16 cellular contexts compared by ENCODE assay signal in the genomic region with DNA sequence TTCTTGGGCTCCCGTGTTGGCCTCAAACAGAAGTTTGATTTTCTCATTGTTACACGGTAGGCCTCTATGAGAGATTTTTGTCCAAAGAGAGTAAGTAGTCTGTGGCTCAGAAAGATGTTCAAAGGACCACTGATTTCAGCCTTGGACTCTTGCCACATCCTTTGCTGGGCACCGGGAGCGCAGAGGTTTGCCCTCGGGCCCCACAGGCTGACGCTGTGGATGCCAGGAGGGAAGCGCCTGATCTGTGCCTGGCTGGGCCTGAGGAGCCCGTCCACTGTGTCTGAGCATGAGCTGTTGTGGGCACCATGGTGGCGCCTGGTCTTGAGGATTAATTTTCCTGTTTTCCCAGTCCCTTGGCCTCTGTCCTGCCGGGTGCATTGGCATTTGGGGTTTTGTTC. TPM values are rescaled to one million over a fixed set of nuclear protein-coding genes. Genes with fewer than 3 reads are reported as not detected.
DNase-seq lines count a peak whose midpoint lies in the region; ATAC-seq, FAIRE-seq and TF ChIP-seq lines count a peak whose summit lies in the region.
"Had no signal": no experiment of that assay in that cellular context is flagged by ENCODE, and none has a peak within 500 bp of the region (broad histone marks: within the 10 kb centered on the region; RNA-seq: fewer than 3 reads in every experiment).

No MANE protein-coding gene starts in this region.

- 0 out of 2 replicates have a peak overlapping the region, but pooled peaks have one; percentile 71 for H2BK5ac ChIP-seq in H1 (ENCODE audit: low read depth, low read length)

- 88 to 90% methylated on average over 10 of the region's 10 CpGs for WGBS in heart right ventricle, 2 donors
- 93% methylated on average over 10 of the region's 10 CpGs; no CpG with 5 or more reads in 1 of the 2 experiments for WGBS in H1 (ENCODE audit: extremely low coverage in 1 of 2, insufficient coverage in 1 of 2, insufficient read length in 1 of 2, insufficient replicate concordance in 2 of 2, low coverage in 1 of 2, low lambda C conversion rate in 2 of 2, missing lambda C conversion rate in 1 of 2), 2 experiments

- no peak for FAIRE-seq in H1 (lab: Jason Lieb, UNC)
- FAIRE-seq: GM19239, H54 had no signal

- peaks cover 3% of the 10 kb centered on the region for H3K23me2 ChIP-seq in H1 (ENCODE audit: low read depth, low read length)

- ATAC-seq in heart right ventricle (peak in 1 of 8 donors; percentile 25), gastrocnemius medialis (peak; percentile 7 to 13), HG03175 (IDR thresholded peaks at IDR 0.05; ENCODE audit: unreplicated experiment) (no peak)

- peaks cover 0 to 70% of the 10 kb centered on the region in 2 experiments; a peak in 2 of 4 replicates for H3K79me2 ChIP-seq in H1 (ENCODE audit: control insufficient read depth in 1 of 2, insufficient read depth in 2 of 2, low read length in 2 of 2)

- H3K27me3 ChIP-seq in heart right ventricle (no peaks in the 10 kb centered on the region), H1 (replicated peaks in 1 of 4; ENCODE audit: control insufficient read depth in 3 of 4, extremely low read depth in 1 of 4, insufficient read depth in 3 of 4, low read length in 3 of 4) (no peaks in the 10 kb centered on the region), gastrocnemius medialis (no peaks in the 10 kb centered on the region)
- H3K27me3 ChIP-seq: BLaER1 had no signal

- no peak overlapping the region for H3K9ac ChIP-seq in H1 (replicated peaks in 1 of 4; ENCODE audit: extremely low read depth in 1 of 4, low read depth in 3 of 4, low read length in 3 of 4)
- H3K9ac ChIP-seq: BLaER1 had no signal

- peaks cover 26% of the 10 kb centered on the region for H3K79me1 ChIP-seq in H1 (ENCODE audit: low read depth, low read length)

- intact Hi-C loops in heart right ventricle (cut with DNase I), result no loop called here
- intact Hi-C loops in cardiac septum (cut with DNase I), result no loop called here
- intact Hi-C loops in gastrocnemius medialis (cut with DNase I; ENCODE audit: low total_unique reads), result no loop called here

- DNase-seq in heart right ventricle (no peak), cardiac septum (ENCODE audit: low spot score) (no peak), H1 (ENCODE audit: low read depth in 1 of 2, low spot score in 2 of 2) (no peak), myocyte (ENCODE audit: low read depth) (peak; percentile 33), gastrocnemius medialis (peak in 1 of 2 donors; percentile 81), anterior cingulate cortex (lab: John Stamatoyannopoulos, UW) (no peak), occipital lobe (lab: John Stamatoyannopoulos, UW) (no peak)
- DNase-seq: 8988T; AML-193; CD8-positive, alpha-beta memory T cell; DMS53; GF-D8 had no signal

- TF ChIP-seq EP300 in H1 (IDR thresholded peaks at IDR 0.05; ENCODE audit: borderline replicate concordance in 1 of 2, low read depth in 2 of 2, low read length in 2 of 2), result no peak

- POLR2A ChIA-PET in H1 (lab: Charles Lee; ENCODE audit: partially characterized antibody), result interaction anchor here (1.2 kb wide), 1 partner anchor 79 kb away, joined by 3 read pairs; no protein-coding TSS in a partner anchor

- no peak overlapping the region for H3K14ac ChIP-seq in H1 (ENCODE audit: insufficient read length)

- no peak overlapping the region for H3K18ac ChIP-seq in H1 (ENCODE audit: extremely low read depth, low read length)

- H4K20me1 ChIP-seq in H1 (replicated peaks in 1 of 2; ENCODE audit: control insufficient read depth in 1 of 2, insufficient read depth in 2 of 2, low read length in 2 of 2), result peaks cover 5 to 13% of the 10 kb centered on the region in 2 experiments

- peaks cover 0 to 17% (median 6%) of the 10 kb centered on the region in 9 donors for H3K4me1 ChIP-seq in heart right ventricle
- peaks cover under 1 to 1% (median under 1%) of the 10 kb centered on the region in 4 experiments; a peak in 6 of 7 replicates for H3K4me1 ChIP-seq in H1 (replicated peaks in 1 of 4; ENCODE audit: control insufficient read depth in 3 of 4, insufficient read depth in 4 of 4, low read length in 3 of 4)
- peaks cover 56% of the 10 kb centered on the region in 2 donors for H3K4me1 ChIP-seq in gastrocnemius medialis
- H3K4me1 ChIP-seq: BLaER1 had no signal

- CTCF ChIA-PET in H1 (lab: Charles Lee; ENCODE audit: partially characterized antibody), result interaction anchor here (0.8 kb wide), 1 partner anchor 233 kb away, joined by 3 read pairs; no protein-coding TSS in a partner anchor

- H3K9me3 ChIP-seq in heart right ventricle (peaks cover 0 to 5% (median 0%) of the 10 kb centered on the region in 11 donors), H1 (ENCODE audit: insufficient read depth in 2 of 2, low read depth in 1 of 2, low read length in 1 of 2) (peaks cover 0 to 3% of the 10 kb centered on the region in 2 experiments; a peak in 1 of 4 replicates), gastrocnemius medialis (no peaks in the 10 kb centered on the region)

- TF ChIP-seq CTCF in heart right ventricle (IDR thresholded peaks at IDR 0.05) (no peak), H1 (IDR thresholded peaks at IDR 0.05; ENCODE audit: control extremely low read depth in 1 of 3, insufficient read depth in 1 of 3, low read depth in 1 of 3, low read length in 3 of 3) (no peak), gastrocnemius medialis (IDR thresholded peaks at IDR 0.05 in 4 of 5, conservative IDR thresholded peaks at IDR 0.05 in 1 of 5) (no peak)

- no peak overlapping the region for H2BK120ac ChIP-seq in H1 (replicated peaks; ENCODE audit: low read depth, low read length)

- H3K23ac ChIP-seq in H1 (ENCODE audit: insufficient read length), result no peak overlapping the region

- no peak overlapping the region for H2BK20ac ChIP-seq in H1 (ENCODE audit: low read length)

- H2AFZ ChIP-seq in H1 (ENCODE audit: low read length), result no peak overlapping the region

- H3K4me3 ChIP-seq in heart right ventricle (no peak overlapping the region), H1 (ENCODE audit: extremely low read depth in 1 of 4, insufficient read depth in 2 of 4, low read depth in 3 of 4, low read length in 4 of 4) (no peak overlapping the region), gastrocnemius medialis (peak overlapping the region; percentile 27 to 57 (median 55))
- H3K4me3 ChIP-seq: BLaER1 had no signal

- TF ChIP-seq POLR2A in H1 (IDR thresholded peaks at IDR 0.05; ENCODE audit: control extremely low read depth in 1 of 2, low read depth in 2 of 2, low read length in 2 of 2) (no peak), gastrocnemius medialis (IDR thresholded peaks at IDR 0.05) (no peak)

- no peak overlapping the region for H3K4ac ChIP-seq in H1 (replicated peaks; ENCODE audit: insufficient read length, low read depth, low read length)

- H3K56ac ChIP-seq in H1 (replicated peaks; ENCODE audit: insufficient read length, low read depth, low read length), result no peak overlapping the region

- TF ChIP-seq RAD21 in H1 (IDR thresholded peaks at IDR 0.05 in 1 of 2, conservative IDR thresholded peaks at IDR 0.05 in 1 of 2; ENCODE audit: low read depth in 2 of 2, low read length in 2 of 2), result no peak

- H2BK12ac ChIP-seq in H1 (ENCODE audit: low read depth, low read length), result no peak overlapping the region

- in situ Hi-C loops in gastrocnemius medialis (cut with MboI; ENCODE audit: low sequenced_read_pairs in 4 of 4), result no loop called here

- H3K36me3 ChIP-seq in heart right ventricle, result peaks cover 0 to 49% (median 0%) of the 10 kb centered on the region in 9 donors
- peaks cover 0 to 9% (median 5%) of the 10 kb centered on the region in 4 experiments; a peak in 5 of 8 replicates for H3K36me3 ChIP-seq in H1 (ENCODE audit: control insufficient read depth in 2 of 4, insufficient read depth in 4 of 4, low read length in 3 of 4)
- peaks cover 0 to 22% of the 10 kb centered on the region in 2 donors for H3K36me3 ChIP-seq in gastrocnemius medialis

- no peak overlapping the region for H2BK15ac ChIP-seq in H1 (ENCODE audit: low read length)

- H2AK5ac ChIP-seq in H1 (ENCODE audit: low read depth, low read length), result no peak overlapping the region

- H4K91ac ChIP-seq in H1 (replicated peaks; ENCODE audit: insufficient read length, low read length), result no peak overlapping the region

- no peak overlapping the region for H4K5ac ChIP-seq in H1 (ENCODE audit: insufficient read length, low read depth, low read length)

- H3K4me2 ChIP-seq in H1 (ENCODE audit: insufficient read depth in 1 of 2, low read depth in 2 of 2, low read length in 2 of 2), result no peak overlapping the region
- H3K4me2 ChIP-seq: BLaER1 had no signal

- H4K8ac ChIP-seq in H1 (ENCODE audit: extremely low read depth, insufficient read depth, low read length), result no peak overlapping the region

- H3K27ac ChIP-seq in heart right ventricle (peak overlapping the region in 6 of 10 donors; percentile 44 to 67 (median 58)), H1 (ENCODE audit: low read depth, low read length) (no peak overlapping the region), gastrocnemius medialis (peak overlapping the region; percentile 97 to 99 (median 98))
- H3K27ac ChIP-seq: BLaER1 had no signal

RNA-seq across cellular contexts. Expression of a gene that starts 52.3 kb away (rescaled TPM):
- total RNA-seq in heart right ventricle (10 to 100 TPM; 17.5 to 58.6 (median 29.7) TPM), cardiac septum (21.0 TPM), myocyte (32.2 and 40.8 TPM in 2 replicates), gastrocnemius medialis (100 to 1,000 TPM; 200 to 431 (median 290) TPM), occipital lobe (18.4 TPM)
- polyA plus RNA-seq in heart right ventricle (10 to 100 TPM; 23.0 to 25.4 TPM), H1 (2011; rRNA removed) (9.9 and 12.0 TPM in 2 replicates)
- 39.5 and 45.1 TPM in 2 replicates for total RNA-seq in H1 (2021; fragmentation: NEBNext Ultra II Directional; extraction: Animal tissue kit (Norgen Biotek cat#: 25700))
- polyA plus RNA-seq in H1 (2011; cell fraction: cytosol; rRNA removed), result 14.8 TPM
- 59.4 TPM for polyA plus RNA-seq in H1 (2011; cell fraction: nucleus; rRNA removed)
- 22.2 to 29.2 TPM (median 25.6 TPM) in 4 replicates for polyA plus RNA-seq in H1 (2012, experiment 1 of 2)
- 4.6 TPM for polyA plus RNA-seq in H1 (2012, experiment 2 of 2)
- polyA plus RNA-seq in H1 (2013, experiment 1 of 2), result 16.7 TPM
- polyA plus RNA-seq in H1 (2013, experiment 2 of 2), result 13.8 TPM
- polyA minus RNA-seq in H1 (2011; rRNA and poly(A)+ RNA removed), result 79.7 and 87.0 TPM in 2 replicates
- 19.8 TPM for polyA minus RNA-seq in H1 (2011; cell fraction: cytosol; rRNA and poly(A)+ RNA removed)
- polyA minus RNA-seq in H1 (2011; cell fraction: nucleus; rRNA and poly(A)+ RNA removed), result 25.9 TPM
- polyA plus RNA-seq in myocyte (2012), result 19.6 TPM

RNA-seq across cellular contexts. Expression of a gene that starts 52.6 kb away (rescaled TPM):
- total RNA-seq in heart right ventricle, result 1 to 10 TPM in 8 of 10 donors, under 1 TPM in 2; 0.98 to 2.0 (median 1.3) TPM
- polyA plus RNA-seq in heart right ventricle, result 1 to 10 TPM in 1 of 2 donors, under 1 TPM in 1; 0.51 to 2.9 TPM
- 1.4 TPM for total RNA-seq in cardiac septum
- 22.4 and 26.1 TPM in 2 replicates for total RNA-seq in H1 (2021; fragmentation: NEBNext Ultra II Directional; extraction: Animal tissue kit (Norgen Biotek cat#: 25700))
- 13.8 and 27.8 TPM in 2 replicates for polyA plus RNA-seq in H1 (2011; rRNA removed)
- 26.1 TPM for polyA plus RNA-seq in H1 (2011; cell fraction: cytosol; rRNA removed)
- 101 TPM for polyA plus RNA-seq in H1 (2011; cell fraction: nucleus; rRNA removed)
- polyA plus RNA-seq in H1 (2012, experiment 1 of 2), result 14.7 to 21.7 TPM (median 19.3 TPM) in 4 replicates
- 9.2 TPM for polyA plus RNA-seq in H1 (2012, experiment 2 of 2)
- polyA plus RNA-seq in H1 (2013, experiment 1 of 2), result 20.8 TPM
- polyA plus RNA-seq in H1 (2013, experiment 2 of 2), result 17.7 TPM
- 12.4 and 19.3 TPM in 2 replicates for polyA minus RNA-seq in H1 (2011; rRNA and poly(A)+ RNA removed)
- 13.4 TPM for polyA minus RNA-seq in H1 (2011; cell fraction: cytosol; rRNA and poly(A)+ RNA removed)
- 45.4 TPM for polyA minus RNA-seq in H1 (2011; cell fraction: nucleus; rRNA and poly(A)+ RNA removed)
- total RNA-seq in myocyte, result 1.2 and 1.7 TPM in 2 replicates
- polyA plus RNA-seq in myocyte (2012), result 4.7 TPM
- 1 to 10 TPM in 1 of 4 donors, under 1 TPM in 3; 0.44 to 1.6 (median 0.74) TPM for total RNA-seq in gastrocnemius medialis
- total RNA-seq in occipital lobe, result 3.0 TPM

Comparison
In these comparisons a context has a peak if more than half of its experiments do, and no peak if none do; other contexts are left out.
1. H3K4me3 ChIP-seq: peak in gastrocnemius medialis (4 of 4); none in heart right ventricle (0 of 10) and H1 (0 of 4).